ENCODE assay signal across 20 cellular contexts in genomic region chr6:79764758-79765157, GRCh38.
DNase-seq lines count a peak whose midpoint lies in the region; ATAC-seq, FAIRE-seq and TF ChIP-seq lines count a peak whose summit lies in the region.
"Had no signal": no experiment of that assay in that cellular context is flagged by ENCODE, and none has a peak within 500 bp of the region (broad histone marks: within the 10 kb centered on the region; RNA-seq: fewer than 3 reads in every experiment).

No MANE protein-coding gene starts in this region.

- ATAC-seq in esophagus mucosa (peak; percentile 78), upper lobe of right lung (no peak), GM21367 (IDR thresholded peaks at IDR 0.05; ENCODE audit: unreplicated experiment) (no peak)
- ATAC-seq: CD8-positive, alpha-beta T cell; GM23338; HCT116; K562 had no signal

- FAIRE-seq in H1 (lab: Jason Lieb, UNC): no peak
- FAIRE-seq: GM19239, K562 had no signal

- H3K36me3 ChIP-seq in H1 (ENCODE audit: control insufficient read depth in 2 of 4, insufficient read depth in 4 of 4, low read length in 3 of 4) (no peaks in the 10 kb centered on the region), neural progenitor cell (no peaks in the 10 kb centered on the region), upper lobe of right lung (no peaks in the 10 kb centered on the region)
- H3K36me3 ChIP-seq: BLaER1 treated with 17β-estradiol and CSF1 and Interleukin-3, amounts not matched to agents 10 nM and 100 nM had no signal

- no peak overlapping the region for H2BK15ac ChIP-seq in H1 (ENCODE audit: low read length)

- no peak overlapping the region for H2BK12ac ChIP-seq in H1 (ENCODE audit: low read depth, low read length)

- intact Hi-C loops in upper lobe of right lung (cut with DNase I): no loop called here

- H3K4me3 ChIP-seq in H1 (ENCODE audit: extremely low read depth in 1 of 4, insufficient read depth in 2 of 4, low read depth in 3 of 4, low read length in 4 of 4): no peak overlapping the region
- no peak overlapping the region for H3K4me3 ChIP-seq in neural progenitor cell
- H3K4me3 ChIP-seq in upper lobe of right lung: no peak overlapping the region
- H3K4me3 ChIP-seq: BLaER1 treated with 17β-estradiol and CSF1 and Interleukin-3, amounts not matched to agents 10 nM and 100 nM; GM23338; K562 had no signal

- DNase-seq in HUDEP-2 (lab: John Stamatoyannopoulos, UW; ENCODE audit: unreplicated experiment in 76 of 76): peak in 55 of 76 experiments; percentile 4 to 81 (median 38)
- DNase-seq in H1 (ENCODE audit: low read depth in 1 of 2, low spot score in 2 of 2): no peak
- DNase-seq in neural progenitor cell (ENCODE audit: low spot score): no peak
- DNase-seq in upper lobe of right lung: no peak
- DNase-seq in dedifferentiated amniotic fluid mesenchymal stem cell (ENCODE audit: extremely low spot score): no peak
- no peak for DNase-seq in mucosa of gallbladder (ENCODE audit: low spot score)
- DNase-seq: Calu3; CD8-positive, alpha-beta T cell; DMS79 treated with DMSO at 0.1 percent for 48 hours; GF-D8; H7; HFFc6 had no signal

- H3K4me1 ChIP-seq in H1 (replicated peaks in 1 of 4; ENCODE audit: control insufficient read depth in 3 of 4, insufficient read depth in 4 of 4, low read length in 3 of 4) (no peaks in the 10 kb centered on the region; a peak in 1 of 7 replicates), neural progenitor cell (no peaks in the 10 kb centered on the region), upper lobe of right lung (no peaks in the 10 kb centered on the region)
- H3K4me1 ChIP-seq: BLaER1 treated with 17β-estradiol and CSF1 and Interleukin-3, amounts not matched to agents 10 nM and 100 nM had no signal

- H3K4ac ChIP-seq in H1 (replicated peaks; ENCODE audit: insufficient read length, low read depth, low read length): no peak overlapping the region

- no peaks in the 10 kb centered on the region for H3K23me2 ChIP-seq in H1 (ENCODE audit: low read depth, low read length)

- no peak overlapping the region for H2BK120ac ChIP-seq in H1 (replicated peaks; ENCODE audit: low read depth, low read length)

- H3K9me3 ChIP-seq in H1 (ENCODE audit: insufficient read depth in 2 of 2, low read depth in 1 of 2, low read length in 1 of 2): no peaks in the 10 kb centered on the region
- H3K9me3 ChIP-seq in neural progenitor cell (ENCODE audit: low read depth): no peaks in the 10 kb centered on the region
- H3K9me3 ChIP-seq in upper lobe of right lung: no peaks in the 10 kb centered on the region

- 80% methylated on average over 8 of the region's 8 CpGs; no CpG with 5 or more reads in 1 of the 2 experiments for WGBS in H1 (ENCODE audit: extremely low coverage in 1 of 2, insufficient coverage in 1 of 2, insufficient read length in 1 of 2, insufficient replicate concordance in 2 of 2, low coverage in 1 of 2, low lambda C conversion rate in 2 of 2, missing lambda C conversion rate in 1 of 2), 2 experiments

- H3K14ac ChIP-seq in H1 (ENCODE audit: insufficient read length): no peak overlapping the region

- H3K27me3 Mint-ChIP-seq in neural progenitor cell (ENCODE audit: insufficient read depth, low read depth): no peaks in the 10 kb centered on the region

- H3K56ac ChIP-seq in H1 (replicated peaks; ENCODE audit: insufficient read length, low read depth, low read length): no peak overlapping the region

- H2AFZ ChIP-seq in H1 (ENCODE audit: low read length) (peak overlapping the region; percentile 73), neural progenitor cell (replicated peaks) (peak overlapping the region; percentile 46)
- H2AFZ ChIP-seq: GM23338 had no signal

- no peak overlapping the region for H2BK5ac ChIP-seq in H1 (ENCODE audit: low read depth, low read length)

- H3K27ac ChIP-seq in H1 (ENCODE audit: low read depth, low read length) (no peak overlapping the region), neural progenitor cell (no peak overlapping the region), upper lobe of right lung (no peak overlapping the region)
- H3K27ac ChIP-seq: BLaER1 treated with 17β-estradiol and CSF1 and Interleukin-3, amounts not matched to agents 10 nM and 100 nM had no signal

- POLR2A ChIA-PET in H1 (lab: Charles Lee; ENCODE audit: partially characterized antibody): no interaction called here

- no peak overlapping the region for H3K4me3 Mint-ChIP-seq in neural progenitor cell
- H3K4me3 Mint-ChIP-seq: B cell; CD8-positive, alpha-beta T cell; GM23338; HFFc6 had no signal

- H3K9ac ChIP-seq in H1 (replicated peaks in 1 of 4; ENCODE audit: extremely low read depth in 1 of 4, low read depth in 3 of 4, low read length in 3 of 4) (no peak overlapping the region), neural progenitor cell (no peak overlapping the region)
- H3K9ac ChIP-seq: BLaER1 treated with 17β-estradiol and CSF1 and Interleukin-3, amounts not matched to agents 10 nM and 100 nM had no signal

- no peak overlapping the region for H3K27ac Mint-ChIP-seq in neural progenitor cell
- H3K27ac Mint-ChIP-seq: B cell; CD8-positive, alpha-beta T cell; GM23338; HFFc6 had no signal

- TF ChIP-seq EP300 in H1 (IDR thresholded peaks at IDR 0.05; ENCODE audit: borderline replicate concordance in 1 of 2, low read depth in 2 of 2, low read length in 2 of 2): no peak

- H4K8ac ChIP-seq in H1 (ENCODE audit: extremely low read depth, insufficient read depth, low read length): no peak overlapping the region

- H3K4me2 ChIP-seq in H1 (ENCODE audit: insufficient read depth in 1 of 2, low read depth in 2 of 2, low read length in 2 of 2) (no peak overlapping the region), neural progenitor cell (no peak overlapping the region)
- H3K4me2 ChIP-seq: BLaER1 treated with 17β-estradiol and CSF1 and Interleukin-3, amounts not matched to agents 10 nM and 100 nM; GM23338 had no signal

- H3K79me2 ChIP-seq in H1 (ENCODE audit: control insufficient read depth in 1 of 2, insufficient read depth in 2 of 2, low read length in 2 of 2): no peaks in the 10 kb centered on the region
- H3K79me2 ChIP-seq in neural progenitor cell (ENCODE audit: low read depth): no peaks in the 10 kb centered on the region

- H4K5ac ChIP-seq in H1 (ENCODE audit: insufficient read length, low read depth, low read length): no peak overlapping the region

- CTCF ChIA-PET in H1 (lab: Charles Lee; ENCODE audit: partially characterized antibody): interaction anchor here (0.6 to 4.5 kb wide), 5 partner anchors 9 to 105 kb away, joined by 3 to 72 read pairs (median 3); no protein-coding TSS in a partner anchor

- H3K27me3 ChIP-seq in H1 (replicated peaks in 1 of 4; ENCODE audit: control insufficient read depth in 3 of 4, extremely low read depth in 1 of 4, insufficient read depth in 3 of 4, low read length in 3 of 4) (no peaks in the 10 kb centered on the region), neural progenitor cell (no peaks in the 10 kb centered on the region), upper lobe of right lung (no peaks in the 10 kb centered on the region)
- H3K27me3 ChIP-seq: BLaER1 treated with 17β-estradiol and CSF1 and Interleukin-3, amounts not matched to agents 10 nM and 100 nM had no signal

- no peak overlapping the region for H2BK20ac ChIP-seq in H1 (ENCODE audit: low read length)

- no peaks in the 10 kb centered on the region for H3K79me1 ChIP-seq in H1 (ENCODE audit: low read depth, low read length)

- H3K23ac ChIP-seq in H1 (ENCODE audit: insufficient read length): no peak overlapping the region

- H3F3A ChIP-seq in neural progenitor cell (ENCODE audit: low read depth): no peaks in the 10 kb centered on the region

- H3K4me1 Mint-ChIP-seq in neural progenitor cell: no peaks in the 10 kb centered on the region
- H3K4me1 Mint-ChIP-seq: B cell, GM23338 had no signal

- H3K36me3 Mint-ChIP-seq in neural progenitor cell: peaks cover 2% of the 10 kb centered on the region
- H3K36me3 Mint-ChIP-seq: CD8-positive, alpha-beta T cell had no signal

- TF ChIP-seq CTCF in H1 (IDR thresholded peaks at IDR 0.05; ENCODE audit: control extremely low read depth in 1 of 3, insufficient read depth in 1 of 3, low read depth in 1 of 3, low read length in 3 of 3) (no peak), neural progenitor cell (IDR thresholded peaks at IDR 0.05) (no peak), upper lobe of right lung (IDR thresholded peaks at IDR 0.05) (no peak)

- H2AK5ac ChIP-seq in H1 (ENCODE audit: low read depth, low read length): no peak overlapping the region

- H4K91ac ChIP-seq in H1 (replicated peaks; ENCODE audit: insufficient read length, low read length): no peak overlapping the region

- H3K9me3 Mint-ChIP-seq in neural progenitor cell: peaks cover 26% of the 10 kb centered on the region

- no peaks in the 10 kb centered on the region for H4K20me1 ChIP-seq in H1 (replicated peaks in 1 of 2; ENCODE audit: control insufficient read depth in 1 of 2, insufficient read depth in 2 of 2, low read length in 2 of 2)
- H4K20me1 ChIP-seq in neural progenitor cell (ENCODE audit: low read depth): no peaks in the 10 kb centered on the region
- H4K20me1 ChIP-seq: BLaER1 treated with 17β-estradiol and CSF1 and Interleukin-3, amounts not matched to agents 10 nM and 100 nM had no signal

- TF ChIP-seq RAD21 in H1 (IDR thresholded peaks at IDR 0.05 in 1 of 2, conservative IDR thresholded peaks at IDR 0.05 in 1 of 2; ENCODE audit: low read depth in 2 of 2, low read length in 2 of 2): no peak

- TF ChIP-seq POLR2A in H1 (IDR thresholded peaks at IDR 0.05; ENCODE audit: control extremely low read depth in 1 of 2, low read depth in 2 of 2, low read length in 2 of 2): no peak

- no peak overlapping the region for H3K18ac ChIP-seq in H1 (ENCODE audit: extremely low read depth, low read length)

TF ChIP-seq in H1, 55 proteins besides CTCF, POLR2A, EP300 and RAD21:
- TF ChIP-seq SIN3A (conservative IDR thresholded peaks at IDR 0.05 in 1 of 2, IDR thresholded peaks at IDR 0.05 in 1 of 2; ENCODE audit: low read depth in 1 of 2, low read length in 2 of 2) (no peak), KDM1A (IDR thresholded peaks at IDR 0.05; ENCODE audit: borderline replicate concordance, low read length) (no peak), EGR1 (IDR thresholded peaks at IDR 0.05; ENCODE audit: borderline replicate concordance, low read depth, low read length) (no peak), KDM5A (IDR thresholded peaks at IDR 0.05; ENCODE audit: low read length) (no peak), GTF2F1 (IDR thresholded peaks at IDR 0.05; ENCODE audit: borderline replicate concordance, low read depth, low read length) (no peak), SP2 (IDR thresholded peaks at IDR 0.05; ENCODE audit: low read length) (no peak), ASH2L (IDR thresholded peaks at IDR 0.05; ENCODE audit: low read length) (no peak), CREB1 (IDR thresholded peaks at IDR 0.05) (no peak), EZH2 (IDR thresholded peaks at IDR 0.05; ENCODE audit: low read depth, low read length, severe bottlenecking) (no peak), CHD2 (IDR thresholded peaks at IDR 0.05; ENCODE audit: low read length) (no peak), MAX (IDR thresholded peaks at IDR 0.05) (no peak), JUND (IDR thresholded peaks at IDR 0.05; ENCODE audit: low read length) (no peak)

Comparison
In these comparisons a context has a peak if more than half of its experiments do, and no peak if none do; other contexts are left out.
1. DNase-seq: peak in HUDEP-2 (55 of 76); none in H1 (0 of 2), neural progenitor cell (single experiment), upper lobe of right lung (single experiment), dedifferentiated amniotic fluid mesenchymal stem cell (single experiment) and mucosa of gallbladder (single experiment).